1 cellular context compared by ENCODE assay signal in the genomic region with DNA sequence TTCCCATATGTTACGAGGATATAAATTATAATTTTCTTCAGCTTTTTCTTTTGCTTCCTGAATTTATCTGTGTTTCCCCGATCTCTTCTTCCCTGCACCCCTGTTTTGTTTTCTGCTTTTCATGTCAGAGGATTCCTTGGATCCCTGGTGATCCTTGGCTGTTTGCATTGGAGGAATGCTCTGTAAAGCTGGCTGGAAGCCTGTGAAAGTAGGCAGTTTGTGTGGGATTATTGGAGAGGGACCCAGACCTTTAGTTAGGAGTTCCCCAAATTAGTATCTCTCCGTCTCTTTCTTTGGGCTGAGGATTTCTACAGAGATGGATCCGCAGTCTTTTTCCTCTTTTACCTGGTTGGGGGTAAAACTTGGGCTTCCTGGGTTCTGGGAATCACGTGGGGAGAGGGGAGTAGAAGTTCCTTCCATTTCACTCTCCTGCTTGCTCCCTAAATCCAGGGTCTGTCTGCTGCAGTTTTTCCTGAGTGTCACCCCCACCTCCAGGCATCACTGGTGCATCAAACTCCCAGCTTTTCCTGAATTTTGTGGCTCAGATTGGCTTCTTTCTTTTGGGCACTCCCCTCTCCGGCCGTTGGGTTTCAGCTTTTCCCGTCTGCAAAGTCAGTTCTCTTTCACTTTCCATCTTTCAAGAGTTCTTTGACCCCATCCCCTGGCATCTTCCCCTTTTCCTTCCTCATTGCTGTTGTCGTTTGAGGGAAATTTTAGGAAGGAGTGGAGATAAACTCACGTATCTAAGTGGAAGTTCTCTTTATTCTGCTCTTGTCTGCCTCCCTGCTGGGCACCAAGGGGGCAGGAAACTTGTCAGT.
TF ChIP-seq lines count a peak whose summit lies in the region.

No MANE protein-coding gene starts in this region.

TF ChIP-seq in GM23338, 12 proteins besides CTCF, POLR2A, EP300 and RAD21 (continued from another document):
- TF ChIP-seq, protein P1, sequence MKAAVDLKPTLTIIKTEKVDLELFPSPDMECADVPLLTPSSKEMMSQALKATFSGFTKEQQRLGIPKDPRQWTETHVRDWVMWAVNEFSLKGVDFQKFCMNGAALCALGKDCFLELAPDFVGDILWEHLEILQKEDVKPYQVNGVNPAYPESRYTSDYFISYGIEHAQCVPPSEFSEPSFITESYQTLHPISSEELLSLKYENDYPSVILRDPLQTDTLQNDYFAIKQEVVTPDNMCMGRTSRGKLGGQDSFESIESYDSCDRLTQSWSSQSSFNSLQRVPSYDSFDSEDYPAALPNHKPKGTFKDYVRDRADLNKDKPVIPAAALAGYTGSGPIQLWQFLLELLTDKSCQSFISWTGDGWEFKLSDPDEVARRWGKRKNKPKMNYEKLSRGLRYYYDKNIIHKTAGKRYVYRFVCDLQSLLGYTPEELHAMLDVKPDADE (IDR thresholded peaks at IDR 0.05), result no peak
- TF ChIP-seq, protein P2, sequence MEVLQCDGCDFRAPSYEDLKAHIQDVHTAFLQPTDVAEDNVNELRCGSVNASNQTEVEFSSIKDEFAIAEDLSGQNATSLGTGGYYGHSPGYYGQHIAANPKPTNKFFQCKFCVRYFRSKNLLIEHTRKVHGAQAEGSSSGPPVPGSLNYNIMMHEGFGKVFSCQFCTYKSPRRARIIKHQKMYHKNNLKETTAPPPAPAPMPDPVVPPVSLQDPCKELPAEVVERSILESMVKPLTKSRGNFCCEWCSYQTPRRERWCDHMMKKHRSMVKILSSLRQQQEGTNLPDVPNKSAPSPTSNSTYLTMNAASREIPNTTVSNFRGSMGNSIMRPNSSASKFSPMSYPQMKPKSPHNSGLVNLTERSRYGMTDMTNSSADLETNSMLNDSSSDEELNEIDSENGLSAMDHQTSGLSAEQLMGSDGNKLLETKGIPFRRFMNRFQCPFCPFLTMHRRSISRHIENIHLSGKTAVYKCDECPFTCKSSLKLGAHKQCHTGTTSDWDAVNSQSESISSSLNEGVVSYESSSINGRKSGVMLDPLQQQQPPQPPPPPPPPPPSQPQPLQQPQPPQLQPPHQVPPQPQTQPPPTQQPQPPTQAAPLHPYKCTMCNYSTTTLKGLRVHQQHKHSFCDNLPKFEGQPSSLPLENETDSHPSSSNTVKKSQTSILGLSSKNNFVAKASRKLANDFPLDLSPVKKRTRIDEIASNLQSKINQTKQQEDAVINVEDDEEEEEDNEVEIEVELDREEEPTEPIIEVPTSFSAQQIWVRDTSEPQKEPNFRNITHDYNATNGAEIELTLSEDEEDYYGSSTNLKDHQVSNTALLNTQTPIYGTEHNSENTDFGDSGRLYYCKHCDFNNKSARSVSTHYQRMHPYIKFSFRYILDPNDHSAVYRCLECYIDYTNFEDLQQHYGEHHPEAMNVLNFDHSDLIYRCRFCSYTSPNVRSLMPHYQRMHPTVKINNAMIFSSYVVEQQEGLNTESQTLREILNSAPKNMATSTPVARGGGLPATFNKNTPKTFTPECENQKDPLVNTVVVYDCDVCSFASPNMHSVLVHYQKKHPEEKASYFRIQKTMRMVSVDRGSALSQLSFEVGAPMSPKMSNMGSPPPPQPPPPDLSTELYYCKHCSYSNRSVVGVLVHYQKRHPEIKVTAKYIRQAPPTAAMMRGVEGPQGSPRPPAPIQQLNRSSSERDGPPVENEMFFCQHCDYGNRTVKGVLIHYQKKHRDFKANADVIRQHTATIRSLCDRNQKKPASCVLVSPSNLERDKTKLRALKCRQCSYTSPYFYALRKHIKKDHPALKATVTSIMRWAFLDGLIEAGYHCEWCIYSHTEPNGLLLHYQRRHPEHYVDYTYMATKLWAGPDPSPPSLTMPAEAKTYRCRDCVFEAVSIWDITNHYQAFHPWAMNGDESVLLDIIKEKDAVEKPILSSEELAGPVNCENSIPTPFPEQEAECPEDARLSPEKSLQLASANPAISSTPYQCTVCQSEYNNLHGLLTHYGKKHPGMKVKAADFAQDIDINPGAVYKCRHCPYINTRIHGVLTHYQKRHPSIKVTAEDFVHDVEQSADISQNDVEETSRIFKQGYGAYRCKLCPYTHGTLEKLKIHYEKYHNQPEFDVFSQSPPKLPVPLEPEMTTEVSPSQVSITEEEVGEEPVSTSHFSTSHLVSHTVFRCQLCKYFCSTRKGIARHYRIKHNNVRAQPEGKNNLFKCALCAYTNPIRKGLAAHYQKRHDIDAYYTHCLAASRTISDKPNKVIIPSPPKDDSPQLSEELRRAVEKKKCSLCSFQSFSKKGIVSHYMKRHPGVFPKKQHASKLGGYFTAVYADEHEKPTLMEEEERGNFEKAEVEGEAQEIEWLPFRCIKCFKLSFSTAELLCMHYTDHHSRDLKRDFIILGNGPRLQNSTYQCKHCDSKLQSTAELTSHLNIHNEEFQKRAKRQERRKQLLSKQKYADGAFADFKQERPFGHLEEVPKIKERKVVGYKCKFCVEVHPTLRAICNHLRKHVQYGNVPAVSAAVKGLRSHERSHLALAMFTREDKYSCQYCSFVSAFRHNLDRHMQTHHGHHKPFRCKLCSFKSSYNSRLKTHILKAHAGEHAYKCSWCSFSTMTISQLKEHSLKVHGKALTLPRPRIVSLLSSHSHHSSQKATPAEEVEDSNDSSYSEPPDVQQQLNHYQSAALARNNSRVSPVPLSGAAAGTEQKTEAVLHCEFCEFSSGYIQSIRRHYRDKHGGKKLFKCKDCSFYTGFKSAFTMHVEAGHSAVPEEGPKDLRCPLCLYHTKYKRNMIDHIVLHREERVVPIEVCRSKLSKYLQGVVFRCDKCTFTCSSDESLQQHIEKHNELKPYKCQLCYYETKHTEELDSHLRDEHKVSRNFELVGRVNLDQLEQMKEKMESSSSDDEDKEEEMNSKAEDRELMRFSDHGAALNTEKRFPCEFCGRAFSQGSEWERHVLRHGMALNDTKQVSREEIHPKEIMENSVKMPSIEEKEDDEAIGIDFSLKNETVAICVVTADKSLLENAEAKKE (CRISPR knock-in tag; IDR thresholded peaks at IDR 0.05), result no peak
